ENCODE assay signal across 10 cellular contexts in genomic region chr16:57807252-57807967, GRCh38. TPM values are rescaled to one million over a fixed set of nuclear protein-coding genes. Genes with fewer than 3 reads are reported as not detected.
DNase-seq lines count a peak whose midpoint lies in the region; ATAC-seq, FAIRE-seq and TF ChIP-seq lines count a peak whose summit lies in the region.
"Had no signal": no experiment of that assay in that cellular context is flagged by ENCODE, and none has a peak within 500 bp of the region (broad histone marks: within the 10 kb centered on the region; RNA-seq: fewer than 3 reads in every experiment).

No MANE protein-coding gene starts in this region.

- no peaks in the 10 kb centered on the region for H3K36me3 ChIP-seq in BLaER1 treated with 17β-estradiol and CSF1 and Interleukin-3, amounts not matched to agents 10 nM and 100 nM
- H3K36me3 ChIP-seq in K562 (ENCODE audit: control insufficient read depth, insufficient read depth, low read length) = no peaks in the 10 kb centered on the region

- H3K27me3 Mint-ChIP-seq in natural killer cell (ENCODE audit: low read depth in 2 of 2) = no peaks in the 10 kb centered on the region

- ATAC-seq in K562 = no peak
- no peak for ATAC-seq in natural killer cell
- ATAC-seq in HG03521 (IDR thresholded peaks at IDR 0.05; ENCODE audit: unreplicated experiment) = no peak
- ATAC-seq in GM18867 (IDR thresholded peaks at IDR 0.05; ENCODE audit: unreplicated experiment) = no peak

- no TSS peak for BruUV-seq in K562 (replicated peaks; lab: Mats Ljungman, UMichigan)

- no peak overlapping the region for H3K4me3 ChIP-seq in BLaER1 treated with 17β-estradiol and CSF1 and Interleukin-3, amounts not matched to agents 10 nM and 100 nM
- no peak overlapping the region for H3K4me3 ChIP-seq in K562
- H3K4me3 ChIP-seq in dorsolateral prefrontal cortex = peak overlapping the region in 14 of 59 donors; percentile 7 to 56 (median 44)

- TF ChIP-seq CTCF in K562 (IDR thresholded peaks at IDR 0.05 in 2 of 3, conservative IDR thresholded peaks at IDR 0.05 in 1 of 3; ENCODE audit: insufficient read depth in 2 of 3, low read depth in 1 of 3, low read length in 3 of 3) (no peak), natural killer cell (IDR thresholded peaks at IDR 0.05) (no peak), dorsolateral prefrontal cortex (IDR thresholded peaks at IDR 0.05 in 54 of 56, conservative IDR thresholded peaks at IDR 0.05 in 2 of 56; ENCODE audit: low read depth in 1 of 56, partially characterized antibody in 56 of 56) (no peak)

- intact Hi-C loops in K562 (cut with micrococcal nuclease) (no loop called here), natural killer cell (cut with micrococcal nuclease) (loop anchor here (10.0 kb wide), 1 partner anchor 87 kb away; no protein-coding TSS in a partner anchor), dorsolateral prefrontal cortex (cut with DNase I) (no loop called here)

- peak overlapping the region; percentile 30 to 97 (median 74); a peak in 21 of 22 replicates for H3K4me2 ChIP-seq in BLaER1 treated with 17β-estradiol and CSF1 and Interleukin-3, amounts not matched to agents 10 nM and 100 nM
- H3K4me2 ChIP-seq in K562 (ENCODE audit: insufficient read depth, low read length) = no peak overlapping the region

- peak overlapping the region; percentile 80 to 81 for H3K27ac Mint-ChIP-seq in natural killer cell

- H3K27ac ChIP-seq in BLaER1 treated with 17β-estradiol and CSF1 and Interleukin-3, amounts not matched to agents 10 nM and 100 nM = peak overlapping the region in 1 of 11 experiments; percentile 18; a peak in 2 of 22 replicates
- H3K27ac ChIP-seq in K562 (ENCODE audit: extremely low read depth, low read depth, low read length) (no peak overlapping the region), dorsolateral prefrontal cortex (peak overlapping the region in 23 of 59 donors; percentile 2 to 98 (median 56))

- H3K36me3 Mint-ChIP-seq in natural killer cell = no peaks in the 10 kb centered on the region

- TF ChIP-seq EP300 in K562 (IDR thresholded peaks at IDR 0.05; ENCODE audit: low read length) = no peak

- TF ChIP-seq RAD21 in K562 (CRISPR knock-in tag; conservative IDR thresholded peaks at IDR 0.05 in 1 of 2, IDR thresholded peaks at IDR 0.05 in 1 of 2) = no peak

- TF ChIP-seq POLR2A in K562 (conservative IDR thresholded peaks at IDR 0.05) = no peak

- CTCF ChIA-PET in K562 (lab: Yijun Ruan, JAX; ENCODE audit: low intra/inter-chr PET ratio) = interaction anchor here (0.6 kb wide), 1 partner anchor 76 kb away, joined by 3 read pairs; no protein-coding TSS in a partner anchor

- no peaks in the 10 kb centered on the region for H3K9me3 Mint-ChIP-seq in natural killer cell
- H3K9me3 Mint-ChIP-seq: nephron had no signal

- peak overlapping the region; percentile 83 for H3K4me3 Mint-ChIP-seq in natural killer cell

- 31% methylated on average over 7 of the region's 7 CpGs for WGBS in K562 (ENCODE audit: insufficient coverage, low coverage, missing lambda C conversion rate)

- no peak for FAIRE-seq in K562 (lab: Jason Lieb, UNC)

- POLR2A ChIA-PET in K562 (lab: Yijun Ruan, JAX) = interaction anchor here (0.6 kb wide), 1 partner anchor 173 kb away, joined by 3 read pairs; no protein-coding TSS in a partner anchor

- peak; percentile 59 for DNase-seq in LHCN-M2 (ENCODE audit: low read depth)
- no peak for DNase-seq in K562 (ENCODE audit: extremely low read depth in 1 of 4, low spot score in 3 of 4)
- DNase-seq in natural killer cell = no peak
- DNase-seq in dorsolateral prefrontal cortex = no peak
- no peak for DNase-seq in hepatic stellate cell (ENCODE audit: low spot score)

- no peaks in the 10 kb centered on the region for H3K9me1 ChIP-seq in K562 (ENCODE audit: control insufficient read depth, insufficient read depth, low read length)

- H4K20me1 ChIP-seq in BLaER1 treated with 17β-estradiol and CSF1 and Interleukin-3, amounts not matched to agents 10 nM and 100 nM = no peaks in the 10 kb centered on the region; a peak in 1 of 22 replicates
- no peaks in the 10 kb centered on the region for H4K20me1 ChIP-seq in K562 (replicated peaks; ENCODE audit: control insufficient read depth, insufficient read depth, low read length)

- H3K9ac ChIP-seq in BLaER1 treated with 17β-estradiol and CSF1 and Interleukin-3, amounts not matched to agents 10 nM and 100 nM = no peak overlapping the region
- no peak overlapping the region; a peak in 1 of 4 replicates for H3K9ac ChIP-seq in K562 (ENCODE audit: insufficient read depth in 1 of 2, low read depth in 2 of 2, low read length in 2 of 2)

- H3K4me1 Mint-ChIP-seq in natural killer cell = peaks cover 43 to 47% of the 10 kb centered on the region in 2 donors

- in situ Hi-C loops in K562 (cut with MboI) = no loop called here

- H3K79me2 ChIP-seq in K562 (ENCODE audit: control insufficient read depth, insufficient read depth, low read length) = no peaks in the 10 kb centered on the region

- H3K4me1 ChIP-seq in BLaER1 treated with 17β-estradiol and CSF1 and Interleukin-3, amounts not matched to agents 10 nM and 100 nM = peaks cover 55 to 84% (median 71%) of the 10 kb centered on the region in 10 experiments
- peaks cover 29 to 52% of the 10 kb centered on the region in 2 experiments for H3K4me1 ChIP-seq in K562 (replicated peaks in 1 of 2; ENCODE audit: control insufficient read depth in 2 of 2, insufficient read depth in 2 of 2, low read length in 2 of 2)

- H3K9me3 ChIP-seq in BLaER1 treated with 17β-estradiol and CSF1 and Interleukin-3, amounts not matched to agents 10 nM and 100 nM (replicated peaks in 1 of 11) = no peaks in the 10 kb centered on the region
- no peaks in the 10 kb centered on the region for H3K9me3 ChIP-seq in K562 (replicated peaks; ENCODE audit: control insufficient read depth, insufficient read depth, low read depth, low read length)
- H3K9me3 ChIP-seq: testis had no signal

- H3K27me3 ChIP-seq in BLaER1 treated with 17β-estradiol and CSF1 and Interleukin-3, amounts not matched to agents 10 nM and 100 nM = no peaks in the 10 kb centered on the region
- H3K27me3 ChIP-seq in K562 (ENCODE audit: control insufficient read depth in 2 of 2, insufficient read depth in 2 of 2, low read length in 2 of 2) (no peaks in the 10 kb centered on the region), dorsolateral prefrontal cortex (no peaks in the 10 kb centered on the region)
- H3K27me3 ChIP-seq: testis had no signal

- peak overlapping the region; percentile 84; the same call in 1 of the 2 replicates for H2AFZ ChIP-seq in K562 (ENCODE audit: low read depth, low read length)

TF ChIP-seq in K562, 482 proteins besides CTCF, POLR2A, EP300 and RAD21:
- 0 out of 2 replicates have a peak, but pooled peaks have one; percentile 65 for TF ChIP-seq BCOR (IDR thresholded peaks at IDR 0.05)
- no peak for TF ChIP-seq ZNF347 (CRISPR knock-in tag; IDR thresholded peaks at IDR 0.05; ENCODE audit: low read depth)
- peak; percentile 18 for TF ChIP-seq CHD4 (IDR thresholded peaks at IDR 0.05; ENCODE audit: insufficient read depth, insufficient replicate concordance, low read depth, low read length, poor library complexity, severe bottlenecking)
- no peak for TF ChIP-seq NFATC3 (IDR thresholded peaks at IDR 0.05)
- peak; percentile 98 for TF ChIP-seq ZNF121 (CRISPR knock-in tag; conservative IDR thresholded peaks at IDR 0.05)
- peak; percentile 22 for TF ChIP-seq RBM25 (IDR thresholded peaks at IDR 0.05; ENCODE audit: low read depth, low read length, severe bottlenecking)

RNA-seq across cellular contexts. Expression of gene KIFC3, which starts 5.1 kb away (rescaled TPM):
- total RNA-seq in LHCN-M2 (2014; rRNA removed) (76.8 and 77.4 TPM in 2 replicates), K562 (2014; rRNA removed) (103 and 106 TPM in 2 replicates), K562 (2014; rRNA removed; fragmentation: Illumina TruSeq; extraction: Trizol) (19.0 and 22.9 TPM in 2 replicates), K562 (2015; rRNA removed; fragmentation: Illumina TruSeq; extraction: Trizol) (26.2 and 28.4 TPM in 2 replicates), K562 (2021) (94.5 and 105 TPM in 2 replicates), natural killer cell (100 to 1,000 TPM in 1 of 3 donors, 10 to 100 TPM in 2; 54.2 to 106 (median 84.9) TPM), dorsolateral prefrontal cortex (10 to 100 TPM; 29.4 to 72.9 (median 48.3) TPM)
- polyA plus RNA-seq in LHCN-M2 (2012) = 61.9 TPM
- total RNA-seq in K562 (2011; cell fraction: chromatin; rRNA removed; ENCODE audit: low replicate concordance) = 164 and 411 TPM in 2 replicates
- total RNA-seq in K562 (2011; cell fraction: nucleolus; rRNA removed) = 182 and 194 TPM in 2 replicates
- total RNA-seq in K562 (2011; cell fraction: nucleoplasm; rRNA removed) = 159 and 191 TPM in 2 replicates
- polyA plus RNA-seq in K562 (2011; rRNA removed) (53.3 and 63.5 TPM in 2 replicates), K562 (2014; fragmentation: Illumina TruSeq; extraction: Trizol) (20.2 and 47.1 TPM in 2 replicates), K562 (2014; fragmentation: Nextera tagmentation; extraction: Ambion mirVana) (under 1 TPM; 0.23 to 0.96 TPM), K562 (2014; rRNA removed) (78.1 and 80.3 TPM in 2 replicates)
- polyA plus RNA-seq in K562 (2011; cell fraction: cytosol; rRNA removed) = 55.1 and 112 TPM in 2 replicates
- 117 and 212 TPM in 2 replicates for polyA plus RNA-seq in K562 (2011; cell fraction: nucleus; rRNA removed)
- 52.0 and 117 TPM in 2 replicates for polyA plus RNA-seq in K562 (2012)
- 30.1 and 42.3 TPM in 2 replicates for polyA minus RNA-seq in K562 (2011; rRNA and poly(A)+ RNA removed)
- 44.9 and 52.3 TPM in 2 replicates for polyA minus RNA-seq in K562 (2011; cell fraction: cytosol; rRNA and poly(A)+ RNA removed)
- polyA minus RNA-seq in K562 (2011; cell fraction: nucleus; rRNA and poly(A)+ RNA removed) = 83.2 and 86.6 TPM in 2 replicates
